Comparison of ENCODE assay signal across 10 cellular contexts in genomic region chr20:40797425-40797824, GRCh38.
DNase-seq lines count a peak whose midpoint lies in the region; ATAC-seq, FAIRE-seq and TF ChIP-seq lines count a peak whose summit lies in the region.
"Had no signal": no experiment of that assay in that cellular context is flagged by ENCODE, and none has a peak within 500 bp of the region (broad histone marks: within the 10 kb centered on the region; RNA-seq: fewer than 3 reads in every experiment).

No MANE protein-coding gene starts in this region.

- H3K36me3 ChIP-seq in keratinocyte (ENCODE audit: control insufficient read depth in 2 of 2, extremely low read depth in 1 of 2, insufficient read depth in 2 of 2, low read length in 2 of 2) (no peaks in the 10 kb centered on the region), left lung (no peaks in the 10 kb centered on the region)

- no peak overlapping the region for H3K27ac Mint-ChIP-seq in activated T-cell treated with anti-CD3 and anti-CD28 coated beads, Interleukin-2, amount 50 U/mL, for 24 hours

- H3K79me2 ChIP-seq in keratinocyte (ENCODE audit: control insufficient read depth, insufficient read depth, low read length): no peaks in the 10 kb centered on the region

- H3K9ac ChIP-seq in keratinocyte (ENCODE audit: control insufficient read depth, extremely low read depth, insufficient read depth, low read length): no peak overlapping the region

- H3K9me1 ChIP-seq in keratinocyte (ENCODE audit: control insufficient read depth, extremely low read depth, insufficient read depth, low read length): no peaks in the 10 kb centered on the region

- H3K4me3 ChIP-seq in keratinocyte (ENCODE audit: control insufficient read depth in 2 of 3, extremely low read depth in 1 of 3, insufficient read depth in 2 of 3, low read depth in 1 of 3, low read length in 3 of 3): no peak overlapping the region
- H3K4me3 ChIP-seq in left lung: no peak overlapping the region
- H3K4me3 ChIP-seq: coronary artery had no signal

- H3K9me3 ChIP-seq in keratinocyte (ENCODE audit: control insufficient read depth, low read depth, low read length) (no peaks in the 10 kb centered on the region), left lung (no peaks in the 10 kb centered on the region)

- peaks cover 5% of the 10 kb centered on the region for H3K27me3 ChIP-seq in keratinocyte (ENCODE audit: control insufficient read depth, extremely low read depth, insufficient read depth, low read length)
- H3K27me3 ChIP-seq in left lung: no peaks in the 10 kb centered on the region

- no peaks in the 10 kb centered on the region for H3K36me3 Mint-ChIP-seq in activated T-cell treated with anti-CD3 and anti-CD28 coated beads, Interleukin-2, amount 50 U/mL, for 24 hours (ENCODE audit: low read depth)

- FAIRE-seq in GM19239 (lab: Jason Lieb, UNC) (no peak), keratinocyte (lab: Jason Lieb, UNC) (no peak)
- FAIRE-seq: urothelium cell line had no signal

- TF ChIP-seq CTCF in C4-2B (conservative IDR thresholded peaks at IDR 0.05) (peak; percentile 76), keratinocyte (optimal IDR thresholded peaks at IDR 0.05 in 1 of 3, IDR thresholded peaks at IDR 0.05 in 1 of 3, conservative IDR thresholded peaks at IDR 0.05 in 1 of 3; ENCODE audit: extremely low read depth in 1 of 3, insufficient read depth in 2 of 3, low read length in 3 of 3) (peak; percentile 44 to 65 (median 53)), left lung (IDR thresholded peaks at IDR 0.05) (no peak)

- peaks cover 9% of the 10 kb centered on the region for H3K27me3 Mint-ChIP-seq in activated T-cell treated with anti-CD3 and anti-CD28 coated beads, Interleukin-2, amount 50 U/mL, for 24 hours

- no peak overlapping the region for H3K4me3 Mint-ChIP-seq in activated T-cell treated with anti-CD3 and anti-CD28 coated beads, Interleukin-2, amount 50 U/mL, for 24 hours

- dilution Hi-C loops in keratinocyte (cut with MboI; ENCODE audit: extremely low pct_ligation_motif_present, low sequenced_read_pairs): no loop called here

- H3K4me1 ChIP-seq in keratinocyte (ENCODE audit: control insufficient read depth, extremely low read depth, insufficient read depth, low read length) (no peaks in the 10 kb centered on the region), left lung (no peaks in the 10 kb centered on the region)

- no peaks in the 10 kb centered on the region for H4K20me1 ChIP-seq in keratinocyte (ENCODE audit: control insufficient read depth, extremely low read depth, insufficient read depth, low read length)

- H3K4me2 ChIP-seq in keratinocyte (ENCODE audit: control insufficient read depth, extremely low read depth, insufficient read depth, low read depth, low read length): no peak overlapping the region

- intact Hi-C loops in left lung (cut with DNase I): no loop called here

- H3K9me3 Mint-ChIP-seq in activated T-cell treated with anti-CD3 and anti-CD28 coated beads, Interleukin-2, amount 50 U/mL, for 24 hours: no peaks in the 10 kb centered on the region

- ATAC-seq in HG02938 (IDR thresholded peaks at IDR 0.05; ENCODE audit: unreplicated experiment) (no peak), HG03442 (IDR thresholded peaks at IDR 0.05; ENCODE audit: unreplicated experiment) (no peak), left lung (no peak)

- no peak overlapping the region for H2AFZ ChIP-seq in keratinocyte (ENCODE audit: control insufficient read depth, low read length)

- no peak overlapping the region for H3K27ac ChIP-seq in C4-2B
- H3K27ac ChIP-seq in keratinocyte (ENCODE audit: control insufficient read depth, insufficient read depth, low read length): no peak overlapping the region
- no peak overlapping the region for H3K27ac ChIP-seq in left lung
- H3K27ac ChIP-seq: coronary artery had no signal

- H3K4me1 Mint-ChIP-seq in activated T-cell treated with anti-CD3 and anti-CD28 coated beads, Interleukin-2, amount 50 U/mL, for 24 hours (ENCODE audit: low read depth): no peaks in the 10 kb centered on the region

- DNase-seq in GM19239 (ENCODE audit: insufficient read length, low spot score): peak; percentile 13
- DNase-seq in SW480 (ENCODE audit: low spot score): peak; percentile 43
- DNase-seq in keratinocyte (ENCODE audit: low read depth, low spot score): no peak
- DNase-seq in activated T-cell treated with anti-CD3 and anti-CD28 coated beads, Interleukin-2, amount 50 U/mL, for 24 hours: no peak
- DNase-seq in left lung: no peak

Comparison
In these comparisons a context has a peak if more than half of its experiments do, and no peak if none do; other contexts are left out.
1. CTCF ChIP-seq: peak in C4-2B (single experiment) and keratinocyte (3 of 3); none in left lung (0 of 2).
2. DNase-seq: peak in GM19239 (single experiment) and SW480 (single experiment); none in keratinocyte (single experiment), activated T-cell treated with anti-CD3 and anti-CD28 coated beads, Interleukin-2, amount 50 U/mL, for 24 hours (single experiment) and left lung (0 of 2).